8 cellular contexts compared by ENCODE assay signal in the genomic region with DNA sequence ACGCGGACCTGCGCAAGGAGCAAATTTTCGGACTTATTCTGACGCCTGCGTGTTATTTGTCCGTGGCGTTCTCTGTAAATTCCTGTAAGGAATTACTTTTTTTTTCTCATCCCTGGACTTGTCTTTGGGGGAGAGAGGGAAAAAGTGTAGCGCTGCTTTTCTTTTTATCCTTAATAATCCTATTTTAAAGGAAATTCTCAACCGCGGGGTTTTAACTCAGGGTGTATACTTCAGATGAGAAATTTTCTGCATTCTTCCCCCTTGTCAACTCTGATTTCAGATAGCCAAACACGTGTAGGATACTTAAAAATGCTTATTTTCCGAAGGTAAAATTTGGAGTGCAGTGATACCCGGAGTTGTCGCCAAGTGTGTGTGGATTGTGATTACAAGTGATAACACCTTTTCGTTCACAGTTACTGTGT. TPM values are rescaled to one million over a fixed set of nuclear protein-coding genes. Genes with fewer than 3 reads are reported as not detected.
DNase-seq lines count a peak whose midpoint lies in the region; ATAC-seq lines count a peak whose summit lies in the region.

No MANE protein-coding gene starts in this region.

- peaks cover 44% of the 10 kb centered on the region for H3K4me1 Mint-ChIP-seq in activated T-helper 2 cell treated with anti-CD3 and anti-CD28 coated beads, Interferon-gamma antibody, Interleukin-2, Interleukin-4, amounts not matched to agents 10 μg/mL and 5 μg/mL and 100 μg/mL, durations not matched to agents 14 hours and 24 hours and 36 hours (ENCODE audit: low read depth)
- H3K4me1 Mint-ChIP-seq in stimulated activated naive CD8-positive, alpha-beta T cell treated with anti-CD3 and anti-CD28 coated beads, Interleukin-15, amount 100 ng/mL, for 72 hours, result peaks cover 46% of the 10 kb centered on the region

- peaks cover 34% of the 10 kb centered on the region for H3K36me3 Mint-ChIP-seq in activated T-helper 2 cell treated with anti-CD3 and anti-CD28 coated beads, Interferon-gamma antibody, Interleukin-2, Interleukin-4, amounts not matched to agents 10 μg/mL and 5 μg/mL and 100 μg/mL, durations not matched to agents 14 hours and 24 hours and 36 hours (ENCODE audit: low read depth)

- H3K4me3 Mint-ChIP-seq in activated T-helper 2 cell treated with anti-CD3 and anti-CD28 coated beads, Interferon-gamma antibody, Interleukin-2, Interleukin-4, amounts not matched to agents 10 μg/mL and 5 μg/mL and 100 μg/mL, durations not matched to agents 14 hours and 24 hours and 36 hours (ENCODE audit: low read depth), result peak overlapping the region; percentile 99
- H3K4me3 Mint-ChIP-seq in stimulated activated naive CD8-positive, alpha-beta T cell treated with anti-CD3 and anti-CD28 coated beads, Interleukin-15, amount 100 ng/mL, for 72 hours, result peak overlapping the region; percentile 94 to 95

- ATAC-seq in Right ventricle myocardium superior (ENCODE audit: poor library complexity), result peak; percentile 1
- ATAC-seq in Right ventricle myocardium inferior, result no peak
- ATAC-seq in stimulated activated naive CD8-positive, alpha-beta T cell treated with anti-CD3 and anti-CD28 coated beads, Interleukin-15, amount 100 ng/mL, for 72 hours, result no peak
- no peak for ATAC-seq in GM21786 (IDR thresholded peaks at IDR 0.05; ENCODE audit: unreplicated experiment)
- no peak for ATAC-seq in GM19351 (IDR thresholded peaks at IDR 0.05; ENCODE audit: unreplicated experiment)
- ATAC-seq in HG02610 (IDR thresholded peaks at IDR 0.05; ENCODE audit: unreplicated experiment), result no peak

- no peaks in the 10 kb centered on the region for H3K9me3 Mint-ChIP-seq in activated T-helper 2 cell treated with anti-CD3 and anti-CD28 coated beads, Interferon-gamma antibody, Interleukin-2, Interleukin-4, amounts not matched to agents 10 μg/mL and 5 μg/mL and 100 μg/mL, durations not matched to agents 14 hours and 24 hours and 36 hours
- no peaks in the 10 kb centered on the region for H3K9me3 Mint-ChIP-seq in stimulated activated naive CD8-positive, alpha-beta T cell treated with anti-CD3 and anti-CD28 coated beads, Interleukin-15, amount 100 ng/mL, for 72 hours

- H3K27me3 Mint-ChIP-seq in activated T-helper 2 cell treated with anti-CD3 and anti-CD28 coated beads, Interferon-gamma antibody, Interleukin-2, Interleukin-4, amounts not matched to agents 10 μg/mL and 5 μg/mL and 100 μg/mL, durations not matched to agents 14 hours and 24 hours and 36 hours (ENCODE audit: low read depth), result no peaks in the 10 kb centered on the region
- no peaks in the 10 kb centered on the region for H3K27me3 Mint-ChIP-seq in stimulated activated naive CD8-positive, alpha-beta T cell treated with anti-CD3 and anti-CD28 coated beads, Interleukin-15, amount 100 ng/mL, for 72 hours

- intact Hi-C loops in Right ventricle myocardium superior (cut with DNase I), result loop anchor here (5.0 kb wide), 1 partner anchor 115 kb away; the partner anchor contains the start of gene SRP19
- intact Hi-C loops in Right ventricle myocardium inferior (cut with DNase I), result loop anchor here (2.0 to 5.0 kb wide), 2 partner anchors 55 to 115 kb away; partner anchors contain the start of genes REEP5 and SRP19
- intact Hi-C loops in activated T-helper 2 cell treated with anti-CD3 and anti-CD28 coated beads, Interferon-gamma antibody, Interleukin-2, Interleukin-4, amounts not matched to agents 10 μg/mL and 5 μg/mL and 100 μg/mL, durations not matched to agents 14 hours and 24 hours and 36 hours (cut with micrococcal nuclease), result loop anchor here (2.0 to 5.0 kb wide), 5 partner anchors 45 to 815 kb away; partner anchors contain the start of genes REEP5 and YTHDC2

- H3K4me3 ChIP-seq in iPS-11a (ENCODE audit: low read depth, low read length), result peak overlapping the region; percentile 89

- H3K27ac Mint-ChIP-seq in activated T-helper 2 cell treated with anti-CD3 and anti-CD28 coated beads, Interferon-gamma antibody, Interleukin-2, Interleukin-4, amounts not matched to agents 10 μg/mL and 5 μg/mL and 100 μg/mL, durations not matched to agents 14 hours and 24 hours and 36 hours, result peak overlapping the region; percentile 95
- H3K27ac Mint-ChIP-seq in stimulated activated naive CD8-positive, alpha-beta T cell treated with anti-CD3 and anti-CD28 coated beads, Interleukin-15, amount 100 ng/mL, for 72 hours, result peak overlapping the region; percentile 94

- DNase-seq in Right ventricle myocardium superior, result no peak
- DNase-seq in Right ventricle myocardium inferior (ENCODE audit: missing footprints), result no peak
- DNase-seq in activated T-helper 2 cell treated with anti-CD3 and anti-CD28 coated beads, Interferon-gamma antibody, Interleukin-2, Interleukin-4, amounts not matched to agents 10 μg/mL and 5 μg/mL and 100 μg/mL, durations not matched to agents 14 hours and 24 hours and 36 hours (ENCODE audit: low spot score), result no peak
- DNase-seq in stimulated activated naive CD8-positive, alpha-beta T cell treated with anti-CD3 and anti-CD28 coated beads, Interleukin-15, amount 100 ng/mL, for 72 hours, result no peak

RNA-seq across cellular contexts. Expression of gene DCP2, which starts 0.9 kb away (rescaled TPM):
- total RNA-seq in Right ventricle myocardium superior (19.2 TPM), Right ventricle myocardium inferior (18.1 TPM)
- total RNA-seq in activated T-helper 2 cell treated with anti-CD3 and anti-CD28 coated beads, Interferon-gamma antibody, Interleukin-2, Interleukin-4, amounts not matched to agents 10 μg/mL and 5 μg/mL and 100 μg/mL, durations not matched to agents 14 hours and 24 hours and 36 hours, result 81.6 and 84.1 TPM in 2 replicates

RNA-seq across cellular contexts. Expression of gene REEP5, which starts 55.4 kb away (rescaled TPM):
- total RNA-seq in Right ventricle myocardium superior (112 TPM), Right ventricle myocardium inferior (125 TPM)
- total RNA-seq in activated T-helper 2 cell treated with anti-CD3 and anti-CD28 coated beads, Interferon-gamma antibody, Interleukin-2, Interleukin-4, amounts not matched to agents 10 μg/mL and 5 μg/mL and 100 μg/mL, durations not matched to agents 14 hours and 24 hours and 36 hours, result 83.4 and 85.6 TPM in 2 replicates
